Comparison of ENCODE assay signal across 14 cellular contexts in the genomic region with DNA sequence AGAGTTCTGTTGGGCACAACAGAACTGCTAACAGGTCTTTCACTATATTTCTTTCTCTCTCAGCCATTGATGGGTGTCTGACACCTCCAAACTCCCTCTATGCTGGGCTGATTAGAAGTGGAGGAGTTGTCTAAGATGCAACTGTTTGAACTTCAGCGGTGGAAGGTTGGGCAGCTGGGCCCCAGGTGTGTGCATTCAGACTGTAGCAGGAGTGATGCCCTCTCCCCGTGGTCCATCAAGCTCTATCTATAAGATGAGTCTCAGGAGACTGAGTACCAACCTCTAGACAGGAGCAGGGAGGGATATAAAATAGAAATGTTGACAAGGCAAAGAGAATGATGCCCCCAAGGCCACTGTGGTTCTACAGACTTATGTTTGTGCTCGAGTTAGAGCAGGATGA. TPM values are rescaled to one million over a fixed set of nuclear protein-coding genes. Genes with fewer than 3 reads are reported as not detected.
DNase-seq lines count a peak whose midpoint lies in the region; ATAC-seq and TF ChIP-seq lines count a peak whose summit lies in the region.
"Had no signal": no experiment of that assay in that cellular context is flagged by ENCODE, and none has a peak within 500 bp of the region (broad histone marks: within the 10 kb centered on the region; RNA-seq: fewer than 3 reads in every experiment).

No MANE protein-coding gene starts in this region.

- H3K27me3 ChIP-seq in BLaER1 treated with 17β-estradiol and CSF1 and Interleukin-3, amounts not matched to agents 10 nM and 100 nM: no peaks in the 10 kb centered on the region
- no peaks in the 10 kb centered on the region for H3K27me3 ChIP-seq in HL-60 (ENCODE audit: insufficient read depth, poor library complexity, severe bottlenecking)

- H3K9me3 Mint-ChIP-seq in activated T-cell treated with anti-CD3 and anti-CD28 coated beads, Interleukin-2, amount 50 U/mL, for 4 hours: peaks cover 4% of the 10 kb centered on the region
- peaks cover 0 to 5% (median 2%) of the 10 kb centered on the region in 7 donors for H3K9me3 Mint-ChIP-seq in naive B cell

- peak overlapping the region; percentile 62 for H3K4me3 Mint-ChIP-seq in activated T-cell treated with anti-CD3 and anti-CD28 coated beads, Interleukin-2, amount 50 U/mL, for 4 hours
- peak overlapping the region; percentile 58 to 92 (median 82) for H3K4me3 Mint-ChIP-seq in naive B cell

- H3K27me3 Mint-ChIP-seq in activated T-cell treated with anti-CD3 and anti-CD28 coated beads, Interleukin-2, amount 50 U/mL, for 4 hours (ENCODE audit: low read depth): no peaks in the 10 kb centered on the region
- H3K27me3 Mint-ChIP-seq in naive B cell: no peaks in the 10 kb centered on the region

- ATAC-seq in activated T-cell treated with anti-CD3 and anti-CD28 coated beads, Interleukin-2, amount 50 U/mL, for 4 hours: no peak
- ATAC-seq in naive B cell (ENCODE audit: low read depth in 2 of 2): no peak
- no peak for ATAC-seq in HG03139 (IDR thresholded peaks at IDR 0.05; ENCODE audit: unreplicated experiment)
- ATAC-seq in HG02642 (IDR thresholded peaks at IDR 0.05; ENCODE audit: poor library complexity, unreplicated experiment): no peak
- no peak for ATAC-seq in GM18519 (IDR thresholded peaks at IDR 0.05; ENCODE audit: low FRiP score, unreplicated experiment)

- TF ChIP-seq CTCF in HL-60 (IDR thresholded peaks at IDR 0.05; ENCODE audit: insufficient read depth, low read length): no peak

- H3K4me1 ChIP-seq in BLaER1 treated with 17β-estradiol and CSF1 and Interleukin-3, amounts not matched to agents 10 nM and 100 nM: peaks cover 62 to 96% (median 90%) of the 10 kb centered on the region in 10 experiments
- H3K4me1 ChIP-seq: prostate gland had no signal

- H3K27ac Mint-ChIP-seq in naive B cell: peak overlapping the region; percentile 95 to 100 (median 98)

- H3K4me2 ChIP-seq in BLaER1 treated with 17β-estradiol and CSF1 and Interleukin-3, amounts not matched to agents 10 nM and 100 nM: peak overlapping the region; percentile 77 to 98 (median 92)
- H3K4me2 ChIP-seq: PC-9 had no signal

- H3K9ac ChIP-seq in BLaER1 treated with 17β-estradiol and CSF1 and Interleukin-3, amounts not matched to agents 10 nM and 100 nM: peak overlapping the region; percentile 27 to 83 (median 78); a peak in 20 of 22 replicates

- H3K36me3 ChIP-seq in BLaER1 treated with 17β-estradiol and CSF1 and Interleukin-3, amounts not matched to agents 10 nM and 100 nM: no peaks in the 10 kb centered on the region; a peak in 1 of 22 replicates
- H3K36me3 ChIP-seq: prostate gland had no signal

- peaks cover 85% of the 10 kb centered on the region for H3K4me1 Mint-ChIP-seq in activated T-cell treated with anti-CD3 and anti-CD28 coated beads, Interleukin-2, amount 50 U/mL, for 4 hours (ENCODE audit: low read depth)
- peaks cover 70 to 82% (median 75%) of the 10 kb centered on the region in 3 donors for H3K4me1 Mint-ChIP-seq in naive B cell

- H4K20me1 ChIP-seq in BLaER1 treated with 17β-estradiol and CSF1 and Interleukin-3, amounts not matched to agents 10 nM and 100 nM: no peaks in the 10 kb centered on the region

- peaks cover 4 to 16% (median 10%) of the 10 kb centered on the region in 11 experiments; a peak in 17 of 22 replicates for H3K9me3 ChIP-seq in BLaER1 treated with 17β-estradiol and CSF1 and Interleukin-3, amounts not matched to agents 10 nM and 100 nM (replicated peaks in 1 of 11)
- H3K9me3 ChIP-seq: prostate gland had no signal

- peak overlapping the region in 1 of 10 experiments; percentile 26; a peak in 2 of 20 replicates for H3K4me3 ChIP-seq in BLaER1 treated with 17β-estradiol and CSF1 and Interleukin-3, amounts not matched to agents 10 nM and 100 nM
- no peak overlapping the region for H3K4me3 ChIP-seq in HL-60 (replicated peaks; ENCODE audit: insufficient read depth, low read length)
- H3K4me3 ChIP-seq: PC-9, prostate gland had no signal

- no peak for DNase-seq in HL-60 (ENCODE audit: low read depth in 1 of 2, low spot score in 1 of 2)
- no peak for DNase-seq in activated T-cell treated with anti-CD3 and anti-CD28 coated beads, Interleukin-2, amount 50 U/mL, for 4 hours
- no peak for DNase-seq in naive B cell
- DNase-seq in NCI-H146 (lab: John Stamatoyannopoulos, UW): no peak
- DNase-seq: activated CD8-positive, alpha-beta memory T cell treated with anti-CD3 and anti-CD28 coated beads for 24 hours; anterior cingulate cortex; dorsolateral prefrontal cortex; PC-9 had no signal

- peak overlapping the region; percentile 27 to 95 (median 90); a peak in 21 of 22 replicates for H3K27ac ChIP-seq in BLaER1 treated with 17β-estradiol and CSF1 and Interleukin-3, amounts not matched to agents 10 nM and 100 nM
- peak overlapping the region; percentile 76 for H3K27ac ChIP-seq in HL-60 (replicated peaks)
- H3K27ac ChIP-seq: PC-9, prostate gland had no signal

- peaks cover 2% of the 10 kb centered on the region for H3K36me3 Mint-ChIP-seq in activated T-cell treated with anti-CD3 and anti-CD28 coated beads, Interleukin-2, amount 50 U/mL, for 4 hours (ENCODE audit: insufficient read depth)
- peaks cover 0 to 7% of the 10 kb centered on the region in 2 donors for H3K36me3 Mint-ChIP-seq in naive B cell

RNA-seq across cellular contexts. Expression of a gene that starts 28.1 kb away (rescaled TPM):
- not detected for total RNA-seq in activated T-cell treated with anti-CD3 and anti-CD28 coated beads, Interleukin-2, amount 50 U/mL, for 4 hours
- under 1 TPM in 1 of 6 donors, not detected in 5; 0.25 TPM for polyA plus RNA-seq in naive B cell (ENCODE audit: low read depth in 6 of 6)
- total RNA-seq: mesenteric fat pad, PC-9, prostate gland had no signal
